In genomic region chr19:1470864-1471513, GRCh38 we compare ENCODE assay signal across 8 cellular contexts. TPM values are rescaled to one million over a fixed set of nuclear protein-coding genes. Genes with fewer than 3 reads are reported as not detected.
DNase-seq lines count a peak whose midpoint lies in the region; ATAC-seq and FAIRE-seq lines count a peak whose summit lies in the region.

No MANE protein-coding gene starts in this region.

- CTCF ChIA-PET in T-cell (lab: Charles Lee), result no interaction called here

- H3K27me3 Mint-ChIP-seq in T-cell, result peaks cover 0 to 7% of the 10 kb centered on the region in 2 donors

- POLR2A ChIA-PET in T-cell (lab: Charles Lee), result interaction anchor here in 1 of 2 donors (0.6 kb wide), 1 partner anchor 202 kb away, joined by 4 read pairs; the partner anchor contains the start of gene CIRBP

- ATAC-seq in T-cell (replicated peaks in 1 of 4) (peak; percentile 21 to 30 (median 26)), Right ventricle myocardium superior (ENCODE audit: poor library complexity) (peak; percentile 11), HG03460 (IDR thresholded peaks at IDR 0.05; ENCODE audit: unreplicated experiment) (no peak)

- H3K4me1 ChIP-seq in small intestine (ENCODE audit: control insufficient read depth in 2 of 2, insufficient read depth in 1 of 2, low read depth in 1 of 2, low read length in 1 of 2), result peaks cover 8% of the 10 kb centered on the region in 2 donors

- H3K4me3 Mint-ChIP-seq in T-cell, result peak overlapping the region; percentile 64 to 78 (median 71)

- H3K36me3 Mint-ChIP-seq in T-cell, result no peaks in the 10 kb centered on the region

- DNase-seq in NCI-H82 (lab: John Stamatoyannopoulos, UW) (peak; percentile 67), NCI-H82 treated with DMSO at 0.1 percent for 48 hours (lab: John Stamatoyannopoulos, UW; ENCODE audit: unreplicated experiment) (no peak), T-cell (no peak), Right ventricle myocardium superior (no peak), small intestine (no peak), epidermal melanocyte (ENCODE audit: insufficient read length, low spot score) (no peak)
- DNase-seq in activated CD4-positive, alpha-beta T cell treated with anti-CD3 and anti-CD28 coated beads, Interleukin-2, amount 50 U/mL, for 1 hour, result no peak

- no peaks in the 10 kb centered on the region for H3K9me3 ChIP-seq in small intestine (ENCODE audit: control insufficient read depth, low read depth)

- no peak overlapping the region for H3K27ac Mint-ChIP-seq in T-cell

- peaks cover 11 to 19% (median 12%) of the 10 kb centered on the region in 3 donors for H3K4me1 Mint-ChIP-seq in T-cell

- H3K27ac ChIP-seq in small intestine (ENCODE audit: low read depth in 1 of 2, low read length in 1 of 2), result no peak overlapping the region

- H3K36me3 ChIP-seq in small intestine (ENCODE audit: control insufficient read depth in 2 of 2, insufficient read depth in 2 of 2, low read length in 2 of 2), result peaks cover 0 to 2% of the 10 kb centered on the region in 2 donors

- intact Hi-C loops in Right ventricle myocardium superior (cut with DNase I), result no loop called here

- H3K9me3 Mint-ChIP-seq in T-cell, result no peaks in the 10 kb centered on the region

- no peak for FAIRE-seq in small intestine (lab: Jason Lieb, UNC)

- H3K27me3 ChIP-seq in small intestine (ENCODE audit: control insufficient read depth in 2 of 2, insufficient read depth in 2 of 2, low read length in 2 of 2), result peaks cover 33 to 35% of the 10 kb centered on the region in 2 donors

- H3K4me3 ChIP-seq in small intestine (ENCODE audit: low read depth in 1 of 2, low read length in 2 of 2), result peak overlapping the region; percentile 18 to 43

- WGBS in small intestine, 3 donors, result 1 to 4% (median 3%) methylated on average over 33 to 39 of the region's 40 CpGs

RNA-seq across cellular contexts. Expression of gene C19orf25, which starts 8.0 kb away (rescaled TPM):
- total RNA-seq in T-cell (10 to 100 TPM; 30.8 to 76.2 (median 71.4) TPM), Right ventricle myocardium superior (18.3 TPM)
- 10 to 100 TPM; 44.6 to 62.1 (median 61.1) TPM for polyA plus RNA-seq in small intestine

RNA-seq across cellular contexts. Expression of gene PCSK4, which starts 19.2 kb away (rescaled TPM):
- total RNA-seq in T-cell (1 to 10 TPM; 5.2 to 9.8 (median 5.6) TPM), Right ventricle myocardium superior (1.4 TPM)
- polyA plus RNA-seq in small intestine, result 10 to 100 TPM in 2 of 3 donors, 1 to 10 TPM in 1; 5.1 to 13.0 (median 12.5) TPM

RNA-seq across cellular contexts. Expression of gene REEP6, which starts 20.0 kb away (rescaled TPM):
- total RNA-seq in T-cell (1 to 10 TPM; 2.2 to 6.9 (median 5.5) TPM), Right ventricle myocardium superior (1.1 TPM)
- 100 to 1,000 TPM; 167 to 363 (median 208) TPM for polyA plus RNA-seq in small intestine

RNA-seq across cellular contexts. Expression of gene APC2, which starts 21.1 kb away (rescaled TPM):
- total RNA-seq in T-cell, result under 1 TPM; 0.08 to 0.29 (median 0.13) TPM
- total RNA-seq in Right ventricle myocardium superior, result 0.22 TPM
- polyA plus RNA-seq in small intestine, result 1 to 10 TPM in 1 of 3 donors, under 1 TPM in 1, not detected in 1; 0.81 to 2.1 TPM

RNA-seq across cellular contexts. Expression of gene RPS15, which starts 32.8 kb away (rescaled TPM):
- total RNA-seq in T-cell (1,000 to 10,000 TPM; 1,731 to 2,353 (median 2,282) TPM), Right ventricle myocardium superior (671 TPM)
- 1,000 to 10,000 TPM; 2,441 to 3,547 (median 3,396) TPM for polyA plus RNA-seq in small intestine
